ENCODE assay signal across 8 cellular contexts in the genomic region with DNA sequence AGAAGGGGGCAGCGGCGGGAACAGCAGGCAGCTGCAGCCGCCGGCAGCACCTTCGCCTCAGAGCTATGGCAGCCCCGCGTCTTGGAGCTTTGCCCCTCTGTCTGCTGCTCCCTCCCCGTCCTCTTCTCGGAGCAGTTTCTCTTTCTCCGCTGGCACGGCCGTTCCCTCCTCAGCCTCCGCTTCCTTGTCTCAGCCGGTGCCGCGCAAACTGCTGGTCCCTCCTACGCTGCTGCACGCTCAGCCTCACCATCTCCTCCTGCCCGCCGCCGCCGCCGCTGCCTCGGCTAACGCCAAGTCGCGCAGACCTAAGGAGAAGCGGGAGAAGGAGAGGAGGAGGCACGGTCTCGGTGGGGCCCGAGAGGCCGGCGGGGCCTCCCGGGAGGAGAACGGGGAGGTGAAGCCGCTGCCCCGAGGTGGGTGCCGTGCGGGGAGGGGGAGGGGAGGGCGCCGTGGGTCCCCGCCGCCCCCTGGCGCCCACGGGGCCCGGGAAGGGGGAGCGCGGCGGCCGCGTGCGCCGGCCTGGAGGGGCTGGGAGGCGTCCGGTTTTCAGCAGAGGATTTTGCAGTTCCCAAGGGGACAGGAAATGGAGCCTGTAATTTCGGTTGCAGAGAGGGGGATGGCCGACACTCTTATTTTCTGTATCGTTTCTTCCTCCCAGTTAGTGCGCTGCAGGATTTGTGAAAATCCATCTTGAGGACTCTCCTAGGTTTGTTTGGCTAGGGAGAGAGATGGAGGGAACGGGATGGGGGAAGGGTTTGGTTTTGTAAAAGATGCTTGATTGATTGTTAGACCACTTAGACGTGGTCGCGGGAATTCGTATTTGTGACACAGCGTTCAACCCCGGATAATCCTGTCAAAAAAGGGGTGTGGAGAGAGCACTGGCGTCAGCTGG. TPM values are rescaled to one million over a fixed set of nuclear protein-coding genes. Genes with fewer than 3 reads are reported as not detected.
A peak's percentile ranks its signal among the peaks of the same experiment; 100 is the strongest.
DNase-seq lines count a peak whose midpoint lies in the region; ATAC-seq and TF ChIP-seq lines count a peak whose summit lies in the region.

No MANE protein-coding gene starts in this region.

- in situ Hi-C loops in KBM-7 (cut with MboI; ENCODE audit: low pct_unique_long_range_greater_than_20kb, low sequenced_read_pairs), result no loop called here

- DNase-seq in DMS153 treated with DMSO at 0.1 percent for 48 hours (lab: John Stamatoyannopoulos, UW; ENCODE audit: unreplicated experiment) (peak; percentile 60), KBM-7 (peak; percentile 67), SJSA1 (ENCODE audit: low read depth in 1 of 2, low spot score in 2 of 2) (peak; percentile 55 to 87), head of caudate nucleus (peak; percentile 37 to 89 (median 74)), ovary (peak; percentile 52 to 75 (median 70)), type B pancreatic cell (ENCODE audit: extremely low spot score, unreplicated experiment) (peak; percentile 74)
- peak; percentile 73 for DNase-seq in activated naive CD4-positive, alpha-beta T cell treated with anti-CD3 and anti-CD28 coated beads, Interleukin-2, amount 50 U/mL, for 16 hours

- H3K4me3 ChIP-seq in SJSA1 (peak overlapping the region; percentile 93), ovary (peak overlapping the region; percentile 90)

- H3K4me3 Mint-ChIP-seq in type B pancreatic cell, result peak overlapping the region; percentile 99

- no peaks in the 10 kb centered on the region for H3K9me3 ChIP-seq in SJSA1 (replicated peaks)
- H3K9me3 ChIP-seq in ovary, result no peaks in the 10 kb centered on the region

- H3K27ac ChIP-seq in SJSA1 (peak overlapping the region; percentile 50), ovary (peak overlapping the region; percentile 89)

- intact Hi-C loops in head of caudate nucleus (cut with DNase I) (loop anchor here (2.0 to 10.0 kb wide), 3 partner anchors 58 to 246 kb away; a partner anchor contains a TSS), ovary (cut with DNase I) (no loop called here)

- H3K36me3 Mint-ChIP-seq in type B pancreatic cell, result peaks cover 14% of the 10 kb centered on the region

- TF ChIP-seq EP300 in ovary (IDR thresholded peaks at IDR 0.05), result no peak

- ATAC-seq in GM21717 (IDR thresholded peaks at IDR 0.05; ENCODE audit: unreplicated experiment), result peak; percentile 29

- TF ChIP-seq CTCF in ovary (IDR thresholded peaks at IDR 0.05) (peak in 1 of 3 donors; percentile 22), type B pancreatic cell (conservative IDR thresholded peaks at IDR 0.05) (no peak)

- H3K4me1 Mint-ChIP-seq in type B pancreatic cell (ENCODE audit: unreplicated experiment), result peaks cover 31% of the 10 kb centered on the region

- peak overlapping the region; percentile 97 for H3K27ac Mint-ChIP-seq in type B pancreatic cell

- no peaks in the 10 kb centered on the region for H3K27me3 Mint-ChIP-seq in type B pancreatic cell

- 0 to 1% (median 0%) methylated on average over 52 to 66 of the region's 67 CpGs for WGBS in ovary, 3 donors

- TF ChIP-seq POLR2A in ovary (IDR thresholded peaks at IDR 0.05), result peak; percentile 10

- H3K4me1 ChIP-seq in SJSA1 (replicated peaks) (peaks cover 10% of the 10 kb centered on the region), ovary (ENCODE audit: insufficient read depth) (peaks cover 13% of the 10 kb centered on the region)

- no peaks in the 10 kb centered on the region for H3K27me3 ChIP-seq in SJSA1 (replicated peaks)
- H3K27me3 ChIP-seq in ovary, result no peaks in the 10 kb centered on the region

- H3K36me3 ChIP-seq in SJSA1, result peaks cover 12% of the 10 kb centered on the region
- no peaks in the 10 kb centered on the region for H3K36me3 ChIP-seq in ovary

- peaks cover 6% of the 10 kb centered on the region for H3K9me3 Mint-ChIP-seq in type B pancreatic cell

RNA-seq across cellular contexts. Expression of a gene that starts 0.6 kb away (rescaled TPM):
- total RNA-seq in SJSA1 (2014; rRNA removed; shearing (Covaris generic)), result 14.9 and 15.3 TPM in 2 replicates
- total RNA-seq in ovary, result 10 to 100 TPM; 13.8 to 28.3 (median 26.2) TPM
- 10 to 100 TPM; 12.4 to 19.1 TPM for polyA plus RNA-seq in ovary
- 16.3 and 20.4 TPM in 2 replicates for total RNA-seq in type B pancreatic cell (ENCODE audit: low replicate concordance)

Comparison
In these comparisons a context has a peak if more than half of its experiments do, and no peak if none do; other contexts are left out.
1. Peak in every context shown above with its lines: DNase-seq, ATAC-seq, H3K4me3 ChIP-seq and H3K27ac ChIP-seq.